ENCODE assay signal across 10 cellular contexts in genomic region chr4:184812651-184813181, GRCh38. TPM values are rescaled to one million over a fixed set of nuclear protein-coding genes. Genes with fewer than 3 reads are reported as not detected.
A peak's percentile ranks its signal among the peaks of the same experiment; 100 is the strongest.
DNase-seq lines count a peak whose midpoint lies in the region; ATAC-seq and TF ChIP-seq lines count a peak whose summit lies in the region.
"Had no signal": no experiment of that assay in that cellular context is flagged by ENCODE, and none has a peak within 500 bp of the region (broad histone marks: within the 10 kb centered on the region; RNA-seq: fewer than 3 reads in every experiment).

No MANE protein-coding gene starts in this region.

- ATAC-seq in natural killer cell treated with Interleukin-12 subunit alpha and Interleukin-12 subunit beta and Interleukin-15 and Interleukin-18, amount 100 ng/mL, for 72 hours = no peak
- ATAC-seq in natural killer cell (no peak), GM19395 (IDR thresholded peaks at IDR 0.05; ENCODE audit: unreplicated experiment) (no peak)

- peak overlapping the region in 1 of 2 donors; percentile 14 for H3K27ac Mint-ChIP-seq in natural killer cell treated with Interleukin-12 subunit alpha and Interleukin-12 subunit beta and Interleukin-15 and Interleukin-18, amount 100 ng/mL, for 72 hours
- H3K27ac Mint-ChIP-seq in natural killer cell (no peak overlapping the region), nephron (peak overlapping the region; percentile 46 to 74 (median 58))
- H3K27ac Mint-ChIP-seq in activated CD4-positive, alpha-beta memory T cell treated with anti-CD3 and anti-CD28 coated beads for 36 hours = no peak overlapping the region

- intact Hi-C loops in natural killer cell (cut with micrococcal nuclease) = no loop called here
- intact Hi-C loops in activated CD4-positive, alpha-beta memory T cell treated with anti-CD3 and anti-CD28 coated beads for 36 hours (cut with micrococcal nuclease) = no loop called here

- H3K27me3 Mint-ChIP-seq in natural killer cell treated with Interleukin-12 subunit alpha and Interleukin-12 subunit beta and Interleukin-15 and Interleukin-18, amount 100 ng/mL, for 72 hours = no peaks in the 10 kb centered on the region
- no peaks in the 10 kb centered on the region for H3K27me3 Mint-ChIP-seq in natural killer cell (ENCODE audit: low read depth in 2 of 2)
- H3K27me3 Mint-ChIP-seq in nephron (ENCODE audit: low read depth) = peaks cover 5% of the 10 kb centered on the region
- H3K27me3 Mint-ChIP-seq in activated CD4-positive, alpha-beta memory T cell treated with anti-CD3 and anti-CD28 coated beads for 36 hours = no peaks in the 10 kb centered on the region

- POLR2A ChIA-PET in activated CD4-positive, alpha-beta memory T cell treated with anti-CD3 and anti-CD28 coated beads for 36 hours (lab: Charles Lee) = no interaction called here

- CTCF ChIA-PET in activated CD4-positive, alpha-beta memory T cell treated with anti-CD3 and anti-CD28 coated beads for 36 hours (lab: Charles Lee) = no interaction called here

- TF ChIP-seq CTCF in natural killer cell (IDR thresholded peaks at IDR 0.05) (no peak), nephron (IDR thresholded peaks at IDR 0.05; ENCODE audit: unreplicated experiment in 3 of 3) (no peak)

- H3K4me3 Mint-ChIP-seq in natural killer cell treated with Interleukin-12 subunit alpha and Interleukin-12 subunit beta and Interleukin-15 and Interleukin-18, amount 100 ng/mL, for 72 hours = peak overlapping the region; percentile 5
- no peak overlapping the region for H3K4me3 Mint-ChIP-seq in natural killer cell
- H3K4me3 Mint-ChIP-seq in nephron = peak overlapping the region in 1 of 3 experiments; percentile 0
- no peak overlapping the region for H3K4me3 Mint-ChIP-seq in activated CD4-positive, alpha-beta memory T cell treated with anti-CD3 and anti-CD28 coated beads for 36 hours

- no peak for DNase-seq in natural killer cell treated with Interleukin-12 subunit alpha and Interleukin-12 subunit beta and Interleukin-15 and Interleukin-18, amount 100 ng/mL, for 72 hours (ENCODE audit: low spot score)
- DNase-seq in natural killer cell = no peak
- DNase-seq in epithelial cell of prostate (ENCODE audit: low read depth, low spot score) = no peak
- no peak for DNase-seq in DMS 273 (lab: John Stamatoyannopoulos, UW; ENCODE audit: unreplicated experiment)
- no peak for DNase-seq in germinal center (ENCODE audit: low spot score)
- no peak for DNase-seq in activated CD4-positive, alpha-beta memory T cell treated with anti-CD3 and anti-CD28 coated beads for 36 hours
- DNase-seq: activated naive CD4-positive, alpha-beta T cell; NCI-H187 had no signal

- no peaks in the 10 kb centered on the region for H3K9me3 Mint-ChIP-seq in natural killer cell treated with Interleukin-12 subunit alpha and Interleukin-12 subunit beta and Interleukin-15 and Interleukin-18, amount 100 ng/mL, for 72 hours
- H3K9me3 Mint-ChIP-seq in natural killer cell (no peaks in the 10 kb centered on the region), nephron (no peaks in the 10 kb centered on the region)
- H3K9me3 Mint-ChIP-seq in activated CD4-positive, alpha-beta memory T cell treated with anti-CD3 and anti-CD28 coated beads for 36 hours = no peaks in the 10 kb centered on the region

- peaks cover 57 to 60% of the 10 kb centered on the region in 2 donors for H3K4me1 Mint-ChIP-seq in natural killer cell treated with Interleukin-12 subunit alpha and Interleukin-12 subunit beta and Interleukin-15 and Interleukin-18, amount 100 ng/mL, for 72 hours (ENCODE audit: low read depth in 2 of 2)
- H3K4me1 Mint-ChIP-seq in natural killer cell (peaks cover 41 to 50% of the 10 kb centered on the region in 2 donors), nephron (peaks cover 72% of the 10 kb centered on the region)
- peaks cover 26% of the 10 kb centered on the region for H3K4me1 Mint-ChIP-seq in activated CD4-positive, alpha-beta memory T cell treated with anti-CD3 and anti-CD28 coated beads for 36 hours (ENCODE audit: low read depth)

- peak overlapping the region; percentile 72 for H3K27ac ChIP-seq in epithelial cell of prostate

- H3K36me3 Mint-ChIP-seq in natural killer cell treated with Interleukin-12 subunit alpha and Interleukin-12 subunit beta and Interleukin-15 and Interleukin-18, amount 100 ng/mL, for 72 hours = peaks cover 4% of the 10 kb centered on the region
- H3K36me3 Mint-ChIP-seq in natural killer cell = no peaks in the 10 kb centered on the region
- H3K36me3 Mint-ChIP-seq in nephron (ENCODE audit: low read depth) = no peaks in the 10 kb centered on the region
- H3K36me3 Mint-ChIP-seq in activated CD4-positive, alpha-beta memory T cell treated with anti-CD3 and anti-CD28 coated beads for 36 hours = no peaks in the 10 kb centered on the region

RNA-seq across cellular contexts. Expression of gene ACSL1, which starts 13.1 kb away (rescaled TPM):
- 100 to 1,000 TPM; 110 to 111 TPM for total RNA-seq in natural killer cell treated with Interleukin-12 subunit alpha and Interleukin-12 subunit beta and Interleukin-15 and Interleukin-18, amount 100 ng/mL, for 72 hours
- total RNA-seq in natural killer cell = 10 to 100 TPM; 13.2 to 43.1 (median 13.3) TPM
- 10 to 100 TPM; 22.0 to 22.2 TPM for total RNA-seq in activated CD4-positive, alpha-beta memory T cell treated with anti-CD3 and anti-CD28 coated beads for 36 hours

Comparison
In these comparisons a context has a peak if more than half of its experiments do, and no peak if none do; other contexts are left out.
1. H3K27ac Mint-ChIP-seq: peak in nephron (3 of 3); none in natural killer cell (0 of 2) and activated CD4-positive, alpha-beta memory T cell treated with anti-CD3 and anti-CD28 coated beads for 36 hours (single experiment).